In the genomic region with DNA sequence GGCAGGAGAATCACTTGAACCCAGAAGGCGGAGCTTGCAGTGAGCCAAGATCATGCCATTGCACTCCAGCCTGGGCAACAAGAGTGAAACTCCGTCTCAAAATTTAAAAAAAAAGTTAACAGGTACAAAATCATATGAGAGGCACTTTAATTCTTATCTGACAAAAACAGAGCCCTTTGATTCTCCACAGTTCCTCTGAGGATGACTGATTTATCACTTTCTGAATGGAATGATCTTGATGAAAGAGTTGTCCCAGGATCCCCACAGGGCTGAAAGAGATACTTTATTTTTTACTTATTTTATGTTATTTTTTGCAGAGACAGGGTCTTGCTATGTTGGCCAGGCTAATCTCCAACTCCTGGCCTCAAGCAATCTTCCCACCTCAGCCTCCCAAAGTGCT, we compare ENCODE assay signal across 11 cellular contexts. TPM values are rescaled to one million over a fixed set of nuclear protein-coding genes. Genes with fewer than 3 reads are reported as not detected.
"Had no signal": no experiment of that assay in that cellular context is flagged by ENCODE, and none has a peak within 500 bp of the region (broad histone marks: within the 10 kb centered on the region; RNA-seq: fewer than 3 reads in every experiment).

No MANE protein-coding gene starts in this region.

- ATAC-seq: GM23338, HCT116 had no signal

- H3K9ac ChIP-seq: GM23248 had no signal

- H3K4me3 ChIP-seq: GM23248, HAP-1 had no signal

- H3K4me1 ChIP-seq: HAP-1 had no signal

- H3K27ac ChIP-seq: GM23248 had no signal

- H2AFZ ChIP-seq: GM23248, GM23338 had no signal

- H3K9me3 ChIP-seq: HAP-1 had no signal

- FAIRE-seq: H1, H54 had no signal

- DNase-seq: GM23248, GOT3, H7, H9, HCEC 1CT, HFFc6 had no signal

- H3K36me3 ChIP-seq: HAP-1 had no signal

RNA-seq across cellular contexts. Expression of a gene that starts 4.0 kb away (rescaled TPM):
- total RNA-seq: GM23248, HFFc6 had no signal
